In the genomic region with DNA sequence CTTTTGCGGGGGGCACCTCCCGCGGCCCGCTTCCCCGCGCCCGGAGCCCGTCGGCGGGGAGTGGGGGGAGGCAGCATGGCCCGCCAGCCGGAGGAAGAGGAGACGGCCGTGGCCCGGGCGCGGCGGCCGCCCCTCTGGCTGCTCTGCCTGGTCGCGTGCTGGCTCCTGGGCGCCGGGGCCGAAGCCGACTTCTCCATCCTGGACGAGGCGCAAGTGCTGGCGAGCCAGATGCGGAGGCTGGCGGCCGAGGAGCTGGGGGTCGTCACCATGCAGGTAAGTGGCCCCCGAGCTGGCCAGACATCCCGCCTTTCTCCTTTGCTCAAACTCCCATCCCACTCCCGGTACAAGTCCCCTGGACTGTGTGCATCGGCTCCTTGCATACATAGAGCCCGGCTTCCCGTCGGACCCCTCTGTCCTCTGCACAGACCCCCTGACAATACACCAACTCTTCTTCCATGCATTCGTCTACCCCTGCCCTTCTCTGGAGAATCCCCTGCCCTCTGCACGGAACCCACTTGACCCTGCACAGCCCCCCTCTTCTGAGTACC, we compare ENCODE assay signal across 8 cellular contexts. TPM values are rescaled to one million over a fixed set of nuclear protein-coding genes. Genes with fewer than 3 reads are reported as not detected.
A peak's percentile ranks its signal among the peaks of the same experiment; 100 is the strongest.
DNase-seq lines count a peak whose midpoint lies in the region; ATAC-seq and TF ChIP-seq lines count a peak whose summit lies in the region.

No MANE protein-coding gene starts in this region.

- peak; percentile 22 for ATAC-seq in GM21526 (IDR thresholded peaks at IDR 0.05; ENCODE audit: low FRiP score, unreplicated experiment)

- TF ChIP-seq CTCF in astrocyte of the spinal cord (IDR thresholded peaks at IDR 0.05; ENCODE audit: low read depth, low read length) (no peak), spleen (IDR thresholded peaks at IDR 0.05 in 8 of 11, conservative IDR thresholded peaks at IDR 0.05 in 3 of 11) (no peak)

- no peaks in the 10 kb centered on the region for H3K9me3 ChIP-seq in spleen

- H3K4me3 ChIP-seq in astrocyte of the spinal cord (ENCODE audit: low read depth, low read length) (peak overlapping the region; percentile 57), spleen (peak overlapping the region; percentile 52 to 84 (median 60))

- peaks cover 0 to 58% (median 20%) of the 10 kb centered on the region in 7 donors for H3K27me3 ChIP-seq in spleen (replicated peaks in 1 of 7)

- H3K27ac ChIP-seq in spleen, result peak overlapping the region in 7 of 8 donors; percentile 84 to 87 (median 86)

- intact Hi-C loops in spleen (cut with DNase I; ENCODE audit: low total_unique reads), result loop anchor here (10.0 kb wide), 1 partner anchor 204 kb away; no protein-coding TSS in a partner anchor

- peaks cover 7 to 54% (median 39%) of the 10 kb centered on the region in 6 donors for H3K4me1 ChIP-seq in spleen

- no peak for TF ChIP-seq POLR2A in spleen (IDR thresholded peaks at IDR 0.05)

- H3K36me3 ChIP-seq in spleen, result no peaks in the 10 kb centered on the region

- WGBS in spleen, 5 donors, result 0 to 1% (median 1%) methylated on average over 16 to 41 of the region's 41 CpGs

- in situ Hi-C loops in astrocyte of the spinal cord (cut with HindIII; ENCODE audit: low sequenced_read_pairs), result no loop called here

- peak; percentile 37 for DNase-seq in EH (ENCODE audit: low read depth)
- peak; percentile 26 for DNase-seq in LoVo (ENCODE audit: low spot score)
- DNase-seq in astrocyte of the spinal cord (ENCODE audit: low read depth, low spot score), result peak; percentile 32
- DNase-seq in iris pigment epithelial cell (ENCODE audit: low read depth), result peak; percentile 38
- DNase-seq in spleen, result peak; percentile 82
- DNase-seq in pons (ENCODE audit: low spot score), result no peak
- no peak for DNase-seq in DMS153 (lab: John Stamatoyannopoulos, UW)

RNA-seq across cellular contexts. Expression of a gene that starts 0.8 kb away (rescaled TPM):
- total RNA-seq in spleen, result 10 to 100 TPM in 6 of 7 donors, 1 to 10 TPM in 1; 9.5 to 17.3 (median 13.0) TPM
- polyA plus RNA-seq in spleen, result 1 to 10 TPM; 1.1 to 2.7 (median 1.4) TPM

Comparison
In these comparisons a context has a peak if more than half of its experiments do, and no peak if none do; other contexts are left out.
1. DNase-seq: peak in EH (single experiment), LoVo (single experiment), astrocyte of the spinal cord (single experiment), iris pigment epithelial cell (single experiment) and spleen (single experiment); none in pons (single experiment) and DMS153 (single experiment).